Comparison of ENCODE assay signal across 31 cellular contexts in the genomic region with DNA sequence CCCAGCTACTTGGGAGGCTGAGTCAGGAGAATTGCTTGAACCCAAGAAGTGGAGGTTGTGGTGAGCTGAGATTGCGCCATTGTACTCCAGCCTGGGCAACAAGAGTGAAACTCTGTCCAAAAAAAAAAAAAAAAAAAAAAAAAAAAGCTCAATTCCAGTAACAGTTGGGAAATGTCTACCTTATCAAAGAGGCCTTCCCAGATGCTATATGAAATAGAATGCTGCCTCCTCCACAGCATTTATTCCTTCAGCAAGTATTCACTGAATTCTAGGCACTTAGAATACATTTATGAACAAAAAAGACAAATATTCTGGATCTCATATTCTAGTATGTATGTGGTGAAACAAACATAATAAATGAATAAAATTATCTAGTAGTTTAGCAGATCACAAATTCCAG. TPM values are rescaled to one million over a fixed set of nuclear protein-coding genes. Genes with fewer than 3 reads are reported as not detected.
"Had no signal": no experiment of that assay in that cellular context is flagged by ENCODE, and none has a peak within 500 bp of the region (broad histone marks: within the 10 kb centered on the region; RNA-seq: fewer than 3 reads in every experiment).

No MANE protein-coding gene starts in this region.

- H3K9me3 Mint-ChIP-seq: stimulated activated effector memory CD8-positive, alpha-beta T cell treated with anti-CD3 and anti-CD28 coated beads, Interleukin-12 subunit alpha, Interleukin-12 subunit beta, amount 100 ng/mL, for 72 hours; stimulated activated memory B cell treated with anti-CD40 and anti-IgM and Interleukin-4, amounts not matched to agents 10 μg/mL and 1 μg/mL and 100 μg/mL, for 72 hours; stimulated activated naive CD8-positive, alpha-beta T cell treated with anti-CD3 and anti-CD28 coated beads, Interleukin-15, amount 100 ng/mL, for 72 hours; type B pancreatic cell had no signal

- H3K9me3 ChIP-seq: suprapubic skin, testis, thoracic aorta, thyroid gland, tibial artery, tibial nerve, transverse colon, upper lobe of left lung, upper lobe of right lung, uterus, vagina had no signal

- H3K4me3 Mint-ChIP-seq: stimulated activated effector memory CD8-positive, alpha-beta T cell treated with anti-CD3 and anti-CD28 coated beads, Interleukin-12 subunit alpha, Interleukin-12 subunit beta, amount 100 ng/mL, for 72 hours; stimulated activated memory B cell treated with anti-CD40 and anti-IgM and Interleukin-4, amounts not matched to agents 10 μg/mL and 1 μg/mL and 100 μg/mL, for 72 hours; stimulated activated naive B cell treated with anti-CD40 and anti-IgM and Interleukin-4, amounts not matched to agents 10 μg/mL and 1 μg/mL and 100 μg/mL, for 72 hours; stimulated activated naive CD8-positive, alpha-beta T cell treated with anti-CD3 and anti-CD28 coated beads, Interleukin-15, amount 100 ng/mL, for 72 hours; stimulated activated naive CD8-positive, alpha-beta T cell treated with anti-CD3 and anti-CD28 coated beads, Interleukin-15, Interleukin-2, amounts not matched to agents 100 ng/mL and 50 ng/mL, for 24 hours; type B pancreatic cell had no signal

- H3K36me3 Mint-ChIP-seq: stimulated activated effector memory CD8-positive, alpha-beta T cell treated with anti-CD3 and anti-CD28 coated beads, Interleukin-12 subunit alpha, Interleukin-12 subunit beta, amount 100 ng/mL, for 72 hours; stimulated activated memory B cell treated with anti-CD40 and anti-IgM and Interleukin-4, amounts not matched to agents 10 μg/mL and 1 μg/mL and 100 μg/mL, for 72 hours; stimulated activated naive B cell treated with anti-CD40 and anti-IgM and Interleukin-4, amounts not matched to agents 10 μg/mL and 1 μg/mL and 100 μg/mL, for 72 hours; type B pancreatic cell had no signal

- H3K27ac Mint-ChIP-seq: stimulated activated effector memory CD8-positive, alpha-beta T cell treated with anti-CD3 and anti-CD28 coated beads, Interleukin-12 subunit alpha, Interleukin-12 subunit beta, amount 100 ng/mL, for 72 hours; stimulated activated memory B cell treated with anti-CD40 and anti-IgM and Interleukin-4, amounts not matched to agents 10 μg/mL and 1 μg/mL and 100 μg/mL, for 72 hours; stimulated activated naive B cell treated with anti-CD40 and anti-IgM and Interleukin-4, amounts not matched to agents 10 μg/mL and 1 μg/mL and 100 μg/mL, for 72 hours; stimulated activated naive CD8-positive, alpha-beta T cell treated with anti-CD3 and anti-CD28 coated beads, Interleukin-15, amount 100 ng/mL, for 72 hours; stimulated activated naive CD8-positive, alpha-beta T cell treated with anti-CD3 and anti-CD28 coated beads, Interleukin-15, Interleukin-2, amounts not matched to agents 100 ng/mL and 50 ng/mL, for 24 hours; type B pancreatic cell had no signal

- ATAC-seq: stimulated activated effector memory CD8-positive, alpha-beta T cell treated with anti-CD3 and anti-CD28 coated beads, Interleukin-12 subunit alpha, Interleukin-12 subunit beta, amount 100 ng/mL, for 72 hours; stimulated activated memory B cell treated with anti-CD40 and anti-IgM and Interleukin-4, amounts not matched to agents 10 μg/mL and 1 μg/mL and 100 μg/mL, for 72 hours; stimulated activated naive B cell treated with anti-CD40 and anti-IgM and Interleukin-4, amounts not matched to agents 10 μg/mL and 1 μg/mL and 100 μg/mL, for 72 hours; stimulated activated naive CD8-positive, alpha-beta T cell treated with anti-CD3 and anti-CD28 coated beads, Interleukin-15, amount 100 ng/mL, for 72 hours; stimulated activated naive CD8-positive, alpha-beta T cell treated with anti-CD3 and anti-CD28 coated beads, Interleukin-15, Interleukin-2, amounts not matched to agents 100 U/mL and 50 U/mL, for 24 hours; upper lobe of right lung had no signal

- H3K4me1 Mint-ChIP-seq: stimulated activated effector memory CD8-positive, alpha-beta T cell treated with anti-CD3 and anti-CD28 coated beads, Interleukin-12 subunit alpha, Interleukin-12 subunit beta, amount 100 ng/mL, for 72 hours; stimulated activated memory B cell treated with anti-CD40 and anti-IgM and Interleukin-4, amounts not matched to agents 10 μg/mL and 1 μg/mL and 100 μg/mL, for 72 hours; stimulated activated naive B cell treated with anti-CD40 and anti-IgM and Interleukin-4, amounts not matched to agents 10 μg/mL and 1 μg/mL and 100 μg/mL, for 72 hours; stimulated activated naive CD8-positive, alpha-beta T cell treated with anti-CD3 and anti-CD28 coated beads, Interleukin-15, amount 100 ng/mL, for 72 hours had no signal

- H3K27ac ChIP-seq: stomach, suprapubic skin, testis, thoracic aorta, thyroid gland, tibial artery, tibial nerve, transverse colon, upper lobe of left lung, upper lobe of right lung, uterus, vagina had no signal

- H3K36me3 ChIP-seq: stomach, suprapubic skin, thoracic aorta, thyroid gland, tibial artery, tibial nerve, transverse colon, upper lobe of left lung, upper lobe of right lung, uterus, vagina had no signal

- DNase-seq: stimulated activated CD4-positive, alpha-beta T cell treated with anti-CD3 and anti-CD28 coated beads, Interleukin-2, amount 100 ng/mL, for 48 hours; stimulated activated CD4-positive, alpha-beta T cell treated with anti-CD3 and anti-CD28 coated beads, Interleukin-4, amount 100 ng/mL, for 1 hour; stimulated activated CD4-positive, alpha-beta T cell treated with anti-CD3 and anti-CD28 coated beads, Interleukin-4, amount 100 ng/mL, for 24 hours; stimulated activated CD4-positive, alpha-beta T cell treated with anti-CD3 and anti-CD28 coated beads, Interleukin-4, amount 100 ng/mL, for 4 hours; stimulated activated CD8-positive, alpha-beta memory T cell treated with anti-CD3 and anti-CD28 coated beads, Interleukin-4, amount 100 ng/mL, for 48 hours; stimulated activated naive B cell treated with anti-CD40 and anti-IgM and Interleukin-4, amounts not matched to agents 10 μg/mL and 1 μg/mL and 100 μg/mL, for 72 hours; stimulated activated naive CD4-positive, alpha-beta T cell; stimulated activated naive CD4-positive, alpha-beta T cell treated with Interleukin-2 at 50 U/mL for 16 hours; stimulated activated naive CD8-positive, alpha-beta T cell treated with anti-CD3 and anti-CD28 coated beads, Interleukin-15, amount 100 ng/mL, for 72 hours; stimulated activated naive CD8-positive, alpha-beta T cell treated with anti-CD3 and anti-CD28 coated beads, Interleukin-15, Interleukin-2, amounts not matched to agents 100 U/mL and 50 U/mL, for 24 hours; stomach; substantia nigra; testis; thyroid gland; tibial artery; transverse colon; upper lobe of left lung; upper lobe of right lung; uterus had no signal

- H3K4me3 ChIP-seq: stomach, suprapubic skin, testis, thoracic aorta, thyroid gland, tibial artery, tibial nerve, transverse colon, upper lobe of left lung, upper lobe of right lung, uterus, vagina had no signal

- H3K4me1 ChIP-seq: stomach, suprapubic skin, testis, thyroid gland, tibial artery, tibial nerve, transverse colon, upper lobe of left lung, upper lobe of right lung, uterus, vagina had no signal

RNA-seq across cellular contexts. Expression of a gene that starts 12.8 kb away (rescaled TPM):
- total RNA-seq: subcutaneous adipose tissue, suprapubic skin, thoracic aorta, tibial nerve, upper lobe of left lung, upper lobe of right lung, ureter, uterus had no signal

RNA-seq across cellular contexts. Expression of a gene that starts 38.4 kb away (rescaled TPM):
- total RNA-seq: subcutaneous adipose tissue, suprapubic skin, temporal lobe, testis, thoracic aorta, thyroid gland, tibial nerve, upper lobe of left lung, upper lobe of right lung, ureter, urinary bladder, uterus, vagina had no signal

RNA-seq across cellular contexts. Expression of a gene that starts 46.6 kb away (rescaled TPM):
- total RNA-seq: subcutaneous adipose tissue, suprapubic skin, temporal lobe, thoracic aorta, thyroid gland, tibial nerve, upper lobe of left lung, upper lobe of right lung, ureter, urinary bladder, uterus, vagina had no signal
